1 cellular context compared by ENCODE assay signal in genomic region chrX:102835504-102836146, GRCh38.
TF ChIP-seq lines count a peak whose summit lies in the region.

No MANE protein-coding gene starts in this region.

TF ChIP-seq in GM23338, 12 proteins besides CTCF, POLR2A, EP300 and RAD21 (continued from another document):
- TF ChIP-seq REST (IDR thresholded peaks at IDR 0.05; ENCODE audit: unreplicated experiment) (no peak), JUNB (IDR thresholded peaks at IDR 0.05; ENCODE audit: unreplicated experiment) (no peak), CREB1 (CRISPR knock-in tag; IDR thresholded peaks at IDR 0.05; ENCODE audit: low read depth) (no peak), EZH2phosphoT487 (IDR thresholded peaks at IDR 0.05; ENCODE audit: unreplicated experiment) (no peak)
